7 cellular contexts compared by ENCODE assay signal in the genomic region with DNA sequence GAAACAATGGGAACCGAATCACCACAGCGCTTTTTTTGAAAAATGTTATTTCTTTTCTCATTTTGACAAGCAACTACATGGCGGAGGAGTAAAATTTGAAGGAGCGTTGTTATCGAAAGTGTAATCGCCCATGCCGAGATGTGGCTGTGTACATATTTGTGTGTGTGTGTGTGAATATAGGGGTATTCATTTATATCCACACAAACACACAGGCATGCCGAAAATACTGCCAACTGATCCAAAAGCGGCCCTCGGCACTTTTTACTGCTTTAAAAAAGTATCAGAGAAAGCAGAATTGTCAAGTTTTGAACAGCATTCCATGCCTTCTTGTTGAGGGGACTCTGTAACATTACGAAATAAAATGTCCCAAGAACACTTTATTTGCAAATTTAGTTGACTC. TPM values are rescaled to one million over a fixed set of nuclear protein-coding genes. Genes with fewer than 3 reads are reported as not detected.
A peak's percentile ranks its signal among the peaks of the same experiment; 100 is the strongest.
DNase-seq lines count a peak whose midpoint lies in the region; ATAC-seq and TF ChIP-seq lines count a peak whose summit lies in the region.

No MANE protein-coding gene starts in this region.

- peaks cover 3% of the 10 kb centered on the region; the same call in 1 of the 2 replicates for H3K4me1 ChIP-seq in H9 (ENCODE audit: insufficient read depth, low read length)
- peaks cover 15% of the 10 kb centered on the region for H3K4me1 ChIP-seq in SJCRH30

- ATAC-seq in GM21367 (IDR thresholded peaks at IDR 0.05; ENCODE audit: unreplicated experiment) (no peak), GM19455 (IDR thresholded peaks at IDR 0.05; ENCODE audit: unreplicated experiment) (no peak), HG03521 (IDR thresholded peaks at IDR 0.05; ENCODE audit: unreplicated experiment) (no peak)

- H4K8ac ChIP-seq in H9 (replicated peaks; ENCODE audit: insufficient read length, low read depth, low read length) = no peak overlapping the region

- H3K4me3 Mint-ChIP-seq in H9 = peak overlapping the region; percentile 98 to 99

- peaks cover 2% of the 10 kb centered on the region for H3K23me2 ChIP-seq in H9 (ENCODE audit: insufficient read length, low read depth, low read length, poor library complexity, severe bottlenecking)

- H2BK120ac ChIP-seq in H9 (ENCODE audit: low read depth, low read length, poor library complexity, severe bottlenecking) = no peak overlapping the region

- H2AK5ac ChIP-seq in H9 (ENCODE audit: insufficient read length, low read length) = no peak overlapping the region

- H3K36me3 ChIP-seq in SJCRH30 = no peaks in the 10 kb centered on the region

- peak overlapping the region; percentile 96 to 99 (median 98) for H3K27ac Mint-ChIP-seq in H9

- no peak overlapping the region for H4K5ac ChIP-seq in H9 (ENCODE audit: insufficient read length, low read depth, low read length)

- no peaks in the 10 kb centered on the region for H3K9me3 Mint-ChIP-seq in H9

- H2BK20ac ChIP-seq in H9 (ENCODE audit: low read depth, low read length, poor library complexity, severe bottlenecking) = no peak overlapping the region

- H2BK15ac ChIP-seq in H9 (ENCODE audit: low read depth, low read length) = no peak overlapping the region

- H3K14ac ChIP-seq in H9 (ENCODE audit: insufficient read depth, low read length) = no peak overlapping the region

- H3K27me3 ChIP-seq in H9 (ENCODE audit: insufficient read depth, low read length) (no peaks in the 10 kb centered on the region), SJCRH30 (no peaks in the 10 kb centered on the region)

- no CpG with 5 or more reads among the region's 11 CpGs for WGBS in H9 (ENCODE audit: extremely low coverage, insufficient read length, low lambda C conversion rate)

- H3K79me1 ChIP-seq in H9 (ENCODE audit: insufficient read depth, low read depth, low read length, poor library complexity, severe bottlenecking) = no peaks in the 10 kb centered on the region

- H3K9ac ChIP-seq in H9 (ENCODE audit: extremely low read depth, insufficient read length, low read length) = peak overlapping the region; percentile 53

- no peak for TF ChIP-seq CTCF in H9 (conservative IDR thresholded peaks at IDR 0.05)
- no peak for TF ChIP-seq CTCF in fibroblast of villous mesenchyme (IDR thresholded peaks at IDR 0.05; ENCODE audit: insufficient read depth, low read depth, low read length)
- TF ChIP-seq CTCF in retinal pigment epithelial cell (conservative IDR thresholded peaks at IDR 0.05; ENCODE audit: low read depth, low read length) = no peak

- H3T11ph ChIP-seq in H9 (ENCODE audit: low read length) = no peak overlapping the region

- H3K18ac ChIP-seq in H9 (ENCODE audit: insufficient read length, low read depth, low read length) = no peak overlapping the region

- no peak overlapping the region for H2AFZ ChIP-seq in H9 (ENCODE audit: low read length)

- H4K91ac ChIP-seq in H9 (ENCODE audit: insufficient read length, low read depth, low read length) = no peak overlapping the region

- no peak overlapping the region for H2BK12ac ChIP-seq in H9 (ENCODE audit: insufficient read length, low read depth, low read length)

- no peaks in the 10 kb centered on the region for H3K9me3 ChIP-seq in H9 (ENCODE audit: control insufficient read depth, low read depth, low read length)
- no peaks in the 10 kb centered on the region for H3K9me3 ChIP-seq in SJCRH30 (replicated peaks)

- H3K4me1 Mint-ChIP-seq in H9 = peaks cover 47 to 48% of the 10 kb centered on the region in 2 experiments

- no peak overlapping the region for H3K23ac ChIP-seq in H9 (ENCODE audit: insufficient read length, low read depth, low read length)

- H3K27ac ChIP-seq in H9 (ENCODE audit: insufficient read length, low read depth, low read length) (peak overlapping the region; percentile 79), SJCRH30 (peak overlapping the region; percentile 65; the same call in 1 of the 2 replicates)

- DNase-seq in H9 (no peak), SJCRH30 (no peak), fibroblast of villous mesenchyme (ENCODE audit: low read depth) (peak; percentile 42), retinal pigment epithelial cell (ENCODE audit: low read depth) (no peak)

- no peak overlapping the region for H3K4ac ChIP-seq in H9 (ENCODE audit: low read depth, low read length)

- H2BK5ac ChIP-seq in H9 (ENCODE audit: insufficient read length, low read length) = no peak overlapping the region

- H3K79me2 ChIP-seq in H9 (ENCODE audit: insufficient read depth, low read length) = peaks cover 26% of the 10 kb centered on the region

- peaks cover 0 to 13% (median 9%) of the 10 kb centered on the region in 3 experiments; a peak in 3 of 7 replicates for H3K36me3 Mint-ChIP-seq in H9 (ENCODE audit: insufficient read depth in 1 of 3, low read depth in 3 of 3)

- no peaks in the 10 kb centered on the region for H4K20me1 ChIP-seq in H9 (ENCODE audit: control insufficient read depth, insufficient read depth, insufficient read length)

- peak overlapping the region; percentile 68 for H3K4me2 ChIP-seq in H9 (ENCODE audit: insufficient read depth, insufficient read length, low read length)

- H3K4me3 ChIP-seq in SJCRH30 (peak overlapping the region; percentile 74), fibroblast of villous mesenchyme (ENCODE audit: low read depth, low read length) (peak overlapping the region; percentile 74), retinal pigment epithelial cell (ENCODE audit: low read length) (peak overlapping the region; percentile 86)

- H3K27me3 Mint-ChIP-seq in H9 (ENCODE audit: low read depth) = no peaks in the 10 kb centered on the region

- H3K56ac ChIP-seq in H9 (ENCODE audit: insufficient read length, low read depth, low read length) = no peak overlapping the region

RNA-seq across cellular contexts. Expression of a gene that starts 1.1 kb away (rescaled TPM):
- total RNA-seq in H9 (2021) (133 and 142 TPM in 2 replicates), fibroblast of villous mesenchyme (62.8 and 67.4 TPM in 2 replicates)
- total RNA-seq in SJCRH30 (2014; rRNA removed; shearing (Covaris generic)) = 39.0 and 39.1 TPM in 2 replicates
